ENCODE assay signal across 15 cellular contexts in the genomic region with DNA sequence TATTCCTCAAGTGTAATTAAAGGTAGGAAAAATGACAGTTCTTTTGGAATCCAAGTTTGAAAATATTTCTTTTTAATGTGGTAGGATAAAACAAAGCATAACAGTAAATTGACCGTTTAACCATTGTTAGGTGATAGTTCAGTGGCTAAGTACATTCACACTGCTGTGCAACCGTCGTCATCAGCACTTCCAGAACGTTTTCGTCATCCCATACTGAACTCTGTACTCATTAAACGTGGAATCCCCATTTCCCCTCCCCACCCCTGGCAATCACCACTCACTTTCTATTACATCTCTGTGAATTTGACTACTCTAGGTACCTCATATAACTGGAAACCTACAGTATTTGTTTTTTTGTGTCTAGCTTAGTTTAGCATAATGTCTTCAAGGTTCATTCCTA. TPM values are rescaled to one million over a fixed set of nuclear protein-coding genes. Genes with fewer than 3 reads are reported as not detected.
DNase-seq lines count a peak whose midpoint lies in the region; ATAC-seq and TF ChIP-seq lines count a peak whose summit lies in the region.
"Had no signal": no experiment of that assay in that cellular context is flagged by ENCODE, and none has a peak within 500 bp of the region (broad histone marks: within the 10 kb centered on the region; RNA-seq: fewer than 3 reads in every experiment).

No MANE protein-coding gene starts in this region.

- intact Hi-C loops in left colon (cut with DNase I, micrococcal nuclease), result no loop called here
- intact Hi-C loops in transverse colon (cut with DNase I; ENCODE audit: low total_unique reads), result no loop called here
- intact Hi-C loops in Right ventricle myocardium inferior (cut with DNase I), result no loop called here

- H2BK5ac ChIP-seq in mesendoderm (ENCODE audit: low read length), result no peak overlapping the region

- H2AK5ac ChIP-seq in mesendoderm (ENCODE audit: low read length), result peak overlapping the region; percentile 87

- no peak overlapping the region for H4K5ac ChIP-seq in mesendoderm (ENCODE audit: low read length)

- no peak overlapping the region for H2BK120ac ChIP-seq in mesendoderm (ENCODE audit: low read depth, low read length)

- H3K4me1 ChIP-seq in mesendoderm (ENCODE audit: control insufficient read depth, low read depth, low read length) (peaks cover 6% of the 10 kb centered on the region), transverse colon (peaks cover 0 to 16% (median 13%) of the 10 kb centered on the region in 4 donors)
- H3K4me1 ChIP-seq: BLaER1 had no signal

- H3K36me3 ChIP-seq in mesendoderm (ENCODE audit: control insufficient read depth, insufficient read depth, low read length), result no peaks in the 10 kb centered on the region
- no peaks in the 10 kb centered on the region for H3K36me3 ChIP-seq in transverse colon
- H3K36me3 ChIP-seq: BLaER1 had no signal

- H4K8ac ChIP-seq in mesendoderm (ENCODE audit: low read depth, low read length), result no peak overlapping the region

- no peak overlapping the region for H3K4ac ChIP-seq in mesendoderm (ENCODE audit: low read depth, low read length)

- H3K9me3 ChIP-seq in transverse colon, result no peaks in the 10 kb centered on the region
- H3K9me3 ChIP-seq: BLaER1, Caco-2 had no signal

- H3K27me3 ChIP-seq in mesendoderm (ENCODE audit: insufficient read depth, low read length, poor library complexity), result no peaks in the 10 kb centered on the region
- no peaks in the 10 kb centered on the region for H3K27me3 ChIP-seq in transverse colon
- H3K27me3 ChIP-seq: BLaER1 had no signal

- no peaks in the 10 kb centered on the region for H3K79me2 ChIP-seq in mesendoderm (ENCODE audit: control insufficient read depth, insufficient read depth, low read length)

- no peak overlapping the region for H3K9ac ChIP-seq in mesendoderm (ENCODE audit: low read length)
- H3K9ac ChIP-seq: BLaER1 had no signal

- H3K4me2 ChIP-seq in mesendoderm (ENCODE audit: low read length), result no peak overlapping the region
- H3K4me2 ChIP-seq: BLaER1, GM23338 had no signal

- H3K79me1 ChIP-seq in mesendoderm (ENCODE audit: low read length), result no peaks in the 10 kb centered on the region

- no CpG with 5 or more reads among the region's 6 CpGs for WGBS in mesendoderm (ENCODE audit: extremely low coverage, insufficient coverage, low lambda C conversion rate)
- 51 to 55% methylated on average over 6 of the region's 6 CpGs for WGBS in transverse colon (ENCODE audit: low coverage in 1 of 2), 2 donors

- no peak overlapping the region for H3K56ac ChIP-seq in mesendoderm (ENCODE audit: low read length)

- ATAC-seq in left colon (peak; percentile 96), Right ventricle myocardium inferior (no peak)
- ATAC-seq in activated CD4-positive, CD25-positive, alpha-beta regulatory T cell treated with anti-CD3 and anti-CD28 coated beads, Interleukin-2, amount 50 U/mL, for 24 hours, result no peak
- ATAC-seq: GM23338 had no signal

- no peak overlapping the region for H3K18ac ChIP-seq in mesendoderm (ENCODE audit: low read length)

- no peak for TF ChIP-seq CTCF in transverse colon (IDR thresholded peaks at IDR 0.05)

- DNase-seq in NCI-H460 (ENCODE audit: extremely low read depth, low read depth) (peak; percentile 93), left colon (peak; percentile 43 to 75), mesendoderm (no peak), transverse colon (peak; percentile 63), Right ventricle myocardium inferior (ENCODE audit: missing footprints) (no peak), DMS53 (lab: John Stamatoyannopoulos, UW) (no peak)
- DNase-seq: 8988T; AML-193; Caco-2; CD8-positive, alpha-beta memory T cell; GF-D8; H9 had no signal

- no peak overlapping the region for H3K27ac ChIP-seq in mesendoderm (ENCODE audit: low read depth, low read length)
- peak overlapping the region; percentile 36 to 69 (median 58) for H3K27ac ChIP-seq in transverse colon
- H3K27ac ChIP-seq: BLaER1 had no signal

- no peak for TF ChIP-seq POLR2A in transverse colon (IDR thresholded peaks at IDR 0.05)

- no peak overlapping the region for H2BK15ac ChIP-seq in mesendoderm (replicated peaks; ENCODE audit: low read depth)

- in situ Hi-C loops in transverse colon (cut with MboI; ENCODE audit: low pct_ligation_motif_present in 1 of 4, low pct_unique_long_range_greater_than_20kb in 1 of 4, low sequenced_read_pairs in 3 of 4), result no loop called here

- no peak overlapping the region for H3K4me3 ChIP-seq in mesendoderm (ENCODE audit: low read length)
- H3K4me3 ChIP-seq in transverse colon, result no peak overlapping the region
- H3K4me3 ChIP-seq: BLaER1, GM23338 had no signal

- TF ChIP-seq EP300 in transverse colon (IDR thresholded peaks at IDR 0.05; ENCODE audit: low read depth), result peak; percentile 12

- H3K23ac ChIP-seq in mesendoderm (ENCODE audit: low read length), result no peak overlapping the region

RNA-seq across cellular contexts. Expression of a gene that starts 32.9 kb away (rescaled TPM):
- total RNA-seq in NCI-H460 (2014; rRNA removed; shearing (Covaris generic)), result 13.0 and 14.4 TPM in 2 replicates
- polyA plus RNA-seq in NCI-H460 (2014; cell fraction: nucleus; rRNA removed), result 13.1 and 14.4 TPM in 2 replicates
- total RNA-seq in left colon, result 100 to 1,000 TPM; 109 to 147 TPM
- polyA plus RNA-seq in mesendoderm (2013, experiment 1 of 2), result 42.5 TPM
- polyA plus RNA-seq in mesendoderm (2013, experiment 2 of 2), result 41.3 TPM
- total RNA-seq in transverse colon, result 100 to 1,000 TPM in 3 of 4 donors, 10 to 100 TPM in 1; 70.3 to 150 (median 141) TPM
- total RNA-seq in Right ventricle myocardium inferior, result 4.1 TPM

Comparison
In these comparisons a context has a peak if more than half of its experiments do, and no peak if none do; other contexts are left out.
1. DNase-seq: peak in NCI-H460 (single experiment), left colon (2 of 2) and transverse colon (single experiment); none in mesendoderm (single experiment), Right ventricle myocardium inferior (single experiment) and DMS53 (single experiment).